ENCODE assay signal across 11 cellular contexts in the genomic region with DNA sequence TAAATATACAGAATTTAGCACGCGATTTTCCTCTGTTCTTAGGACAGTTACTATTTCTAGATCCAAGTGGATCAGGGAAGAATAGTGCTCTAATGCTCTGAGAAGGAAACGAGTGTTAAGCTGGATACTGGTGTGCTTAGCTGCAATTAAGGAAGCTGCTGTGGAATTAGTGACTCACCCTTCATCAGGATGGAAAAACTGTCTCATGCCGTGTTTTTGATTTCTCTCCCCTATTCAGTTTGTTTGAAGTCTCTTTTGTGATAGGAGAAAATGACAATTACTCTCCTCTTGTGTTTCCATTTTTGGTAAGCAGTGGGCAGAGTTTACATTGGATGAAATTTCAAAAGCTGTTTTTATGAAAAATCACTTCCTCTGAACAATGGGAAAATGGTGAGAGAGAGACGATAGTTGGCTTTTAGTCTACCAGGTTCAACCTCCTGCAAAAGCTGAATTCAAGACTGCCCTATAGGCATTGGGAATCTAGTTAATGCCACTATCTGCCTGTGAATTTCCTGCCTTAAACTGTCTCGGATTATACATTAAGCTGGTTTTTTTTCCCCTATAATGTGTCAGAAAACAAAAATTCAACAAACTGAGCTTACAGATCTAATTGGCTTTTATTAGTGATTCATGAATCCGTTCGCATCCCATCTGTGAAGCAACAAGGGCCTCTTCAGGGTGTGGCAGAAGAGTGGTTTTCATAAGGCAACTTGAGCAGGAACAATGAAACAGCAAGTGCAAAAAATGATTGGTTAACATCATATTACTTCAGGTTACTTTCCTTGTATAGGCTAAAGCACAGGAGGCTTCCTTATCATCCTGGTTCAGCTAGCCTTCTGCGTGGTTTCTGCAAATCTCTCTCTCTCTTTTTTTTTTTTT.
A peak's percentile ranks its signal among the peaks of the same experiment; 100 is the strongest.
DNase-seq lines count a peak whose midpoint lies in the region; FAIRE-seq and TF ChIP-seq lines count a peak whose summit lies in the region.
"Had no signal": no experiment of that assay in that cellular context is flagged by ENCODE, and none has a peak within 500 bp of the region (broad histone marks: within the 10 kb centered on the region; RNA-seq: fewer than 3 reads in every experiment).

No MANE protein-coding gene starts in this region.

- H3K27me3 ChIP-seq in smooth muscle cell (ENCODE audit: low read depth): no peaks in the 10 kb centered on the region
- H3K27me3 ChIP-seq in effector memory CD4-positive, alpha-beta T cell (replicated peaks; ENCODE audit: control insufficient read depth, insufficient read depth, low read length, poor library complexity, severe bottlenecking): no peaks in the 10 kb centered on the region
- H3K27me3 ChIP-seq: SJCRH30 had no signal

- peak; percentile 22 for DNase-seq in stimulated activated CD4-positive, alpha-beta T cell treated with anti-CD3 and anti-CD28 coated beads, Interleukin-1b, Interleukin-23, amount 100 ng/mL, for 48 hours
- no peak for DNase-seq in stimulated activated CD4-positive, alpha-beta T cell treated with anti-CD3 and anti-CD28 coated beads, Interleukin-2, amount 100 ng/mL, for 24 hours
- DNase-seq in NCI-H82 (lab: John Stamatoyannopoulos, UW): peak; percentile 81
- no peak for DNase-seq in smooth muscle cell (lab: John Stamatoyannopoulos, UW; ENCODE audit: unreplicated experiment)
- no peak for DNase-seq in effector memory CD4-positive, alpha-beta T cell
- DNase-seq in stimulated activated naive CD4-positive, alpha-beta T cell treated with Interleukin-2 at 50 U/mL for 16 hours (lab: John Stamatoyannopoulos, UW): no peak
- no peak for DNase-seq in activated gamma-delta T cell (lab: John Stamatoyannopoulos, UW)
- DNase-seq: Calu3, NCI-H1092, SJCRH30 had no signal

- no peaks in the 10 kb centered on the region for H3K36me3 ChIP-seq in smooth muscle cell (ENCODE audit: low read depth)
- H3K36me3 ChIP-seq in effector memory CD4-positive, alpha-beta T cell (ENCODE audit: control insufficient read depth, insufficient read depth, low read length): no peaks in the 10 kb centered on the region
- H3K36me3 ChIP-seq: SJCRH30 had no signal

- H2AFZ ChIP-seq in smooth muscle cell (ENCODE audit: low read depth): peak overlapping the region; percentile 23

- peak overlapping the region; percentile 83 for H3K9ac ChIP-seq in smooth muscle cell (ENCODE audit: low read depth)

- peaks cover 11% of the 10 kb centered on the region for H3K79me2 ChIP-seq in smooth muscle cell (ENCODE audit: low read depth)

- peaks cover 5% of the 10 kb centered on the region for H3F3A ChIP-seq in smooth muscle cell (ENCODE audit: low read depth)

- H3K4me1 ChIP-seq in smooth muscle cell (ENCODE audit: low read depth): peaks cover 27% of the 10 kb centered on the region
- no peaks in the 10 kb centered on the region for H3K4me1 ChIP-seq in effector memory CD4-positive, alpha-beta T cell (ENCODE audit: control insufficient read depth, insufficient read depth, low read length, poor library complexity, severe bottlenecking)

- no peaks in the 10 kb centered on the region for H4K20me1 ChIP-seq in smooth muscle cell (ENCODE audit: low read depth)

- no peak for TF ChIP-seq CTCF in smooth muscle cell (IDR thresholded peaks at IDR 0.05; ENCODE audit: borderline replicate concordance, insufficient read depth, poor library complexity, severe bottlenecking)

- peak; percentile 39 for FAIRE-seq in endometrium (lab: Jason Lieb, UNC)

- H3K27ac ChIP-seq in smooth muscle cell (ENCODE audit: low read depth): peak overlapping the region; percentile 94
- H3K27ac ChIP-seq in effector memory CD4-positive, alpha-beta T cell (ENCODE audit: insufficient read depth, low read length, poor library complexity, severe bottlenecking): no peak overlapping the region
- H3K27ac ChIP-seq: SJCRH30 had no signal

- no peaks in the 10 kb centered on the region for H3K9me3 ChIP-seq in smooth muscle cell (replicated peaks; ENCODE audit: low read depth)
- no peaks in the 10 kb centered on the region for H3K9me3 ChIP-seq in effector memory CD4-positive, alpha-beta T cell (ENCODE audit: control insufficient read depth, low read length)
- H3K9me3 ChIP-seq: SJCRH30 had no signal

- H3K4me2 ChIP-seq in smooth muscle cell: peak overlapping the region; percentile 84

- peak overlapping the region; percentile 17 for H3K4me3 ChIP-seq in smooth muscle cell
- H3K4me3 ChIP-seq in effector memory CD4-positive, alpha-beta T cell (ENCODE audit: insufficient read depth, low read depth, low read length, poor library complexity, severe bottlenecking): no peak overlapping the region
- H3K4me3 ChIP-seq: SJCRH30 had no signal

- 21% methylated on average over 9 of the region's 9 CpGs for WGBS in smooth muscle cell (ENCODE audit: low lambda C conversion rate)

Comparison
In these comparisons a context has a peak if more than half of its experiments do, and no peak if none do; other contexts are left out.
1. DNase-seq: peak in stimulated activated CD4-positive, alpha-beta T cell treated with anti-CD3 and anti-CD28 coated beads, Interleukin-1b, Interleukin-23, amount 100 ng/mL, for 48 hours (single experiment) and NCI-H82 (single experiment); none in stimulated activated CD4-positive, alpha-beta T cell treated with anti-CD3 and anti-CD28 coated beads, Interleukin-2, amount 100 ng/mL, for 24 hours (0 of 2), smooth muscle cell (single experiment), effector memory CD4-positive, alpha-beta T cell (0 of 3), stimulated activated naive CD4-positive, alpha-beta T cell treated with Interleukin-2 at 50 U/mL for 16 hours (single experiment) and activated gamma-delta T cell (single experiment).